In genomic region chr5:145939532-145940065, GRCh38 we compare ENCODE assay signal across 1 cellular context.
TF ChIP-seq lines count a peak whose summit lies in the region.

No MANE protein-coding gene starts in this region.

TF ChIP-seq in HepG2, 621 proteins besides CTCF, POLR2A, EP300 and RAD21 (continued from another document):
- TF ChIP-seq RARA (CRISPR knock-in tag; IDR thresholded peaks at IDR 0.05) (no peak), MTA3 (CRISPR knock-in tag; IDR thresholded peaks at IDR 0.05) (no peak), PLRG1 (conservative IDR thresholded peaks at IDR 0.05) (no peak), MAF1 (CRISPR knock-in tag; IDR thresholded peaks at IDR 0.05; ENCODE audit: borderline replicate concordance) (no peak), HDAC1 (CRISPR knock-in tag; IDR thresholded peaks at IDR 0.05) (no peak), ZNF329 (CRISPR knock-in tag; IDR thresholded peaks at IDR 0.05; ENCODE audit: low read depth) (no peak), ZXDC (CRISPR knock-in tag; IDR thresholded peaks at IDR 0.05) (no peak), ZNF546 (CRISPR knock-in tag; conservative IDR thresholded peaks at IDR 0.05) (no peak), RNF2 (conservative IDR thresholded peaks at IDR 0.05; ENCODE audit: low read depth) (no peak), SALL1 (CRISPR knock-in tag; IDR thresholded peaks at IDR 0.05) (no peak), HIC2 (CRISPR knock-in tag; IDR thresholded peaks at IDR 0.05; ENCODE audit: low read depth) (no peak), ATAD3A (CRISPR knock-in tag; IDR thresholded peaks at IDR 0.05) (no peak), DR1 (CRISPR knock-in tag; IDR thresholded peaks at IDR 0.05) (no peak)
